ENCODE assay signal across 8 cellular contexts in the genomic region with DNA sequence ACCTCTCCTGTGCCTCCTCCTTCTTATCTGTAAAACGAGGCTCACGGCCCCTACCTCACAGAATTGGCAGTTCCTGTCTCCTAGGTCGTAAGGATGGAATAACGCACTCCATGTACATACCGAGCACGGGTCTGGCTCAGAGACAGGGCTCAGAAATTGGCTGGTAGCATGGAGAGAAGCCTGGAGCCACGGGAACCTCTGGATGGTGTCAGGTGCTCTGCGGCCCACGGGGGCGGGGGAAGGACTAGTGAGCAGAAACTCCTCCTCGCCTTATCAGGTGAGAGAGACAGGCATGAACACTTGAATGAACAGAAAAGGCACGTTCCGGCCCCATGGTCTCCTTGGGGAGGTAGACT. TPM values are rescaled to one million over a fixed set of nuclear protein-coding genes. Genes with fewer than 3 reads are reported as not detected.
A peak's percentile ranks its signal among the peaks of the same experiment; 100 is the strongest.
DNase-seq lines count a peak whose midpoint lies in the region; ATAC-seq and FAIRE-seq lines count a peak whose summit lies in the region.

No MANE protein-coding gene starts in this region.

- ATAC-seq in HG03280 (IDR thresholded peaks at IDR 0.05; ENCODE audit: unreplicated experiment): peak; percentile 31

- peaks cover 17% of the 10 kb centered on the region for H3K27me3 Mint-ChIP-seq in activated naive CD8-positive, alpha-beta T cell treated with anti-CD3 and anti-CD28 coated beads for 36 hours

- H3K36me3 Mint-ChIP-seq in activated naive CD8-positive, alpha-beta T cell treated with anti-CD3 and anti-CD28 coated beads for 36 hours: no peaks in the 10 kb centered on the region

- peak overlapping the region; percentile 73 for H3K4me3 Mint-ChIP-seq in activated naive CD8-positive, alpha-beta T cell treated with anti-CD3 and anti-CD28 coated beads for 36 hours

- FAIRE-seq in HTR-8/SVneo (lab: Jason Lieb, UNC): no peak

- no peaks in the 10 kb centered on the region for H3K9me3 Mint-ChIP-seq in activated naive CD8-positive, alpha-beta T cell treated with anti-CD3 and anti-CD28 coated beads for 36 hours

- peaks cover 7% of the 10 kb centered on the region for H3K4me1 Mint-ChIP-seq in activated naive CD8-positive, alpha-beta T cell treated with anti-CD3 and anti-CD28 coated beads for 36 hours

- peak overlapping the region; percentile 20 for H3K4me3 ChIP-seq in iPS-11a (ENCODE audit: low read depth, low read length)

- DNase-seq in NCI-H146 (lab: John Stamatoyannopoulos, UW) (peak; percentile 43), NCI-H146 treated with DMSO at 0.1 percent for 48 hours (lab: John Stamatoyannopoulos, UW; ENCODE audit: unreplicated experiment) (no peak), AG20443 (ENCODE audit: low spot score) (no peak), HTR-8/SVneo (ENCODE audit: insufficient read length, low spot score) (no peak)
- DNase-seq in activated naive CD8-positive, alpha-beta T cell treated with anti-CD3 and anti-CD28 coated beads for 36 hours: peak; percentile 6
- peak; percentile 34 for DNase-seq in stimulated activated CD8-positive, alpha-beta memory T cell treated with anti-CD3 and anti-CD28 coated beads, Interleukin-4, amount 100 ng/mL, for 48 hours

- no peak overlapping the region for H3K27ac Mint-ChIP-seq in activated naive CD8-positive, alpha-beta T cell treated with anti-CD3 and anti-CD28 coated beads for 36 hours

RNA-seq across cellular contexts. Expression of a gene that starts 15.4 kb away (rescaled TPM):
- total RNA-seq in activated naive CD8-positive, alpha-beta T cell treated with anti-CD3 and anti-CD28 coated beads for 36 hours: not detected

Comparison
In these comparisons a context has a peak if more than half of its experiments do, and no peak if none do; other contexts are left out.
1. DNase-seq: peak in NCI-H146 (single experiment), activated naive CD8-positive, alpha-beta T cell treated with anti-CD3 and anti-CD28 coated beads for 36 hours (single experiment) and stimulated activated CD8-positive, alpha-beta memory T cell treated with anti-CD3 and anti-CD28 coated beads, Interleukin-4, amount 100 ng/mL, for 48 hours (single experiment); none in NCI-H146 treated with DMSO at 0.1 percent for 48 hours (single experiment), AG20443 (single experiment) and HTR-8/SVneo (single experiment).